ENCODE assay signal across 1 cellular context in genomic region chr2:177147093-177147694, GRCh38.
TF ChIP-seq lines count a peak whose summit lies in the region.

No MANE protein-coding gene starts in this region.

TF ChIP-seq in GM12878, 131 proteins besides CTCF, POLR2A, EP300 and RAD21 (continued from another document):
- peak; percentile 21 for TF ChIP-seq SKIL (IDR thresholded peaks at IDR 0.05; ENCODE audit: low read depth, poor library complexity, severe bottlenecking)
- TF ChIP-seq FOXM1 (IDR thresholded peaks at IDR 0.05; ENCODE audit: low read depth, low read length), result no peak
- no peak for TF ChIP-seq CBFB (IDR thresholded peaks at IDR 0.05; ENCODE audit: low read depth)
- TF ChIP-seq E2F4 (IDR thresholded peaks at IDR 0.05; ENCODE audit: low read depth, low read length), result no peak
- TF ChIP-seq IRF4 (IDR thresholded peaks at IDR 0.05; ENCODE audit: low read depth, low read length), result no peak
- no peak for TF ChIP-seq RBBP5 (conservative IDR thresholded peaks at IDR 0.05)
- TF ChIP-seq ZZZ3 (IDR thresholded peaks at IDR 0.05; ENCODE audit: control insufficient read depth, insufficient read length, low read depth), result no peak
